ENCODE assay signal across 13 cellular contexts in genomic region chr20:17646209-17646717, GRCh38. TPM values are rescaled to one million over a fixed set of nuclear protein-coding genes. Genes with fewer than 3 reads are reported as not detected.
DNase-seq lines count a peak whose midpoint lies in the region; ATAC-seq, FAIRE-seq and TF ChIP-seq lines count a peak whose summit lies in the region.
"Had no signal": no experiment of that assay in that cellular context is flagged by ENCODE, and none has a peak within 500 bp of the region (broad histone marks: within the 10 kb centered on the region; RNA-seq: fewer than 3 reads in every experiment).

No MANE protein-coding gene starts in this region.

- H3K9me3 ChIP-seq in BLaER1 treated with 17β-estradiol and CSF1 and Interleukin-3, amounts not matched to agents 10 nM and 100 nM (replicated peaks in 1 of 11): no peaks in the 10 kb centered on the region
- H3K9me3 ChIP-seq in neuronal stem cell (replicated peaks in 1 of 2; ENCODE audit: control insufficient read depth in 2 of 2, insufficient read depth in 1 of 2, low read depth in 1 of 2, low read length in 2 of 2) (no peaks in the 10 kb centered on the region), MG63 (no peaks in the 10 kb centered on the region)

- H2BK15ac ChIP-seq in neuronal stem cell (ENCODE audit: low read length): no peak overlapping the region

- no peak overlapping the region for H2AK5ac ChIP-seq in neuronal stem cell (ENCODE audit: low read depth, low read length)

- FAIRE-seq in GM12891 (lab: Jason Lieb, UNC): no peak
- FAIRE-seq: bronchial epithelial cell had no signal

- H4K91ac ChIP-seq in neuronal stem cell (ENCODE audit: low read depth, low read length, poor library complexity): no peak overlapping the region

- H3K4ac ChIP-seq in neuronal stem cell (ENCODE audit: low read length): no peak overlapping the region

- no peak overlapping the region for H3K23ac ChIP-seq in neuronal stem cell (ENCODE audit: low read depth, low read length, poor library complexity)

- peak; percentile 92 for DNase-seq in NCI-H1092 treated with DMSO at 0.1 percent for 48 hours (lab: John Stamatoyannopoulos, UW)
- peak; percentile 25 for DNase-seq in chondrocyte (ENCODE audit: low spot score)
- DNase-seq in neuronal stem cell (ENCODE audit: low spot score): no peak
- DNase-seq in GM12891 (ENCODE audit: insufficient read length, low spot score): no peak
- DNase-seq in NCI-H748 treated with DMSO at 0.1 percent for 48 hours (lab: John Stamatoyannopoulos, UW): no peak
- DNase-seq in foreskin keratinocyte: no peak
- DNase-seq in MG63: no peak
- DNase-seq: C1 segment of cervical spinal cord, islet precursor cell had no signal

- peaks cover 84 to 100% (median 100%) of the 10 kb centered on the region in 10 experiments for H3K4me1 ChIP-seq in BLaER1 treated with 17β-estradiol and CSF1 and Interleukin-3, amounts not matched to agents 10 nM and 100 nM
- H3K4me1 ChIP-seq in neuronal stem cell (ENCODE audit: control insufficient read depth in 2 of 2, insufficient read depth in 1 of 2, low read depth in 1 of 2, low read length in 2 of 2) (peaks cover 21 to 27% of the 10 kb centered on the region in 2 donors), foreskin keratinocyte (no peaks in the 10 kb centered on the region)

- H3K18ac ChIP-seq in neuronal stem cell (ENCODE audit: low read length): peak overlapping the region; percentile 34

- H3K79me1 ChIP-seq in neuronal stem cell (ENCODE audit: low read depth, low read length): peaks cover 3% of the 10 kb centered on the region

- peaks cover 3% of the 10 kb centered on the region for H3K36me3 Mint-ChIP-seq in chondrocyte (ENCODE audit: low read depth)
- H3K36me3 Mint-ChIP-seq: natural killer cell treated with Interleukin-12 subunit alpha and Interleukin-12 subunit beta and Interleukin-15 and Interleukin-18, amount 100 ng/mL, for 72 hours had no signal

- H3K9ac ChIP-seq in BLaER1 treated with 17β-estradiol and CSF1 and Interleukin-3, amounts not matched to agents 10 nM and 100 nM: peak overlapping the region in 9 of 11 experiments; percentile 1 to 85 (median 76); a peak in 17 of 22 replicates
- no peak overlapping the region for H3K9ac ChIP-seq in neuronal stem cell (ENCODE audit: low read depth, low read length, poor library complexity)

- H3K4me1 Mint-ChIP-seq in chondrocyte (ENCODE audit: low read depth): peaks cover 87% of the 10 kb centered on the region

- H2AFZ ChIP-seq in neuronal stem cell (ENCODE audit: low read length): no peak overlapping the region

- no peak overlapping the region for H3K4me3 Mint-ChIP-seq in chondrocyte (ENCODE audit: unreplicated experiment)

- H2BK5ac ChIP-seq in neuronal stem cell (ENCODE audit: low read length): no peak overlapping the region

- no peaks in the 10 kb centered on the region for H3K27me3 ChIP-seq in BLaER1 treated with 17β-estradiol and CSF1 and Interleukin-3, amounts not matched to agents 10 nM and 100 nM
- H3K27me3 ChIP-seq in neuronal stem cell (ENCODE audit: control insufficient read depth in 3 of 3, insufficient read depth in 3 of 3, low read depth in 1 of 3, low read length in 3 of 3): no peaks in the 10 kb centered on the region
- no peaks in the 10 kb centered on the region for H3K27me3 ChIP-seq in foreskin keratinocyte
- H3K27me3 ChIP-seq in MG63: no peaks in the 10 kb centered on the region

- no peak overlapping the region for H2BK120ac ChIP-seq in neuronal stem cell (ENCODE audit: low read depth, low read length)

- no peaks in the 10 kb centered on the region for H3K27me3 Mint-ChIP-seq in chondrocyte (ENCODE audit: low read depth)
- H3K27me3 Mint-ChIP-seq: natural killer cell treated with Interleukin-12 subunit alpha and Interleukin-12 subunit beta and Interleukin-15 and Interleukin-18, amount 100 ng/mL, for 72 hours had no signal

- H3K4me3 ChIP-seq in BLaER1 treated with 17β-estradiol and CSF1 and Interleukin-3, amounts not matched to agents 10 nM and 100 nM: no peak overlapping the region
- H3K4me3 ChIP-seq in neuronal stem cell (ENCODE audit: low read length in 2 of 2) (no peak overlapping the region), MG63 (no peak overlapping the region)

- H3K36me3 ChIP-seq in BLaER1 treated with 17β-estradiol and CSF1 and Interleukin-3, amounts not matched to agents 10 nM and 100 nM: peaks cover 10 to 20% (median 17%) of the 10 kb centered on the region in 11 experiments; a peak in 21 of 22 replicates
- H3K36me3 ChIP-seq in neuronal stem cell (replicated peaks in 1 of 2; ENCODE audit: control insufficient read depth in 2 of 2, insufficient read depth in 2 of 2, low read length in 2 of 2): peaks cover 0 to 3% of the 10 kb centered on the region in 2 donors
- H3K36me3 ChIP-seq in MG63: peaks cover 9% of the 10 kb centered on the region

- no peak overlapping the region for H4K8ac ChIP-seq in neuronal stem cell (ENCODE audit: low read depth, low read length)

- no peak for TF ChIP-seq POLR2A in GM12891 (IDR thresholded peaks at IDR 0.05; ENCODE audit: low read depth, low read length)

- TF ChIP-seq CTCF in chondrocyte (IDR thresholded peaks at IDR 0.05): no peak
- TF ChIP-seq CTCF in foreskin keratinocyte (conservative IDR thresholded peaks at IDR 0.05): no peak

- peaks cover 0 to 99% (median 40%) of the 10 kb centered on the region in 11 experiments; a peak in 17 of 22 replicates for H4K20me1 ChIP-seq in BLaER1 treated with 17β-estradiol and CSF1 and Interleukin-3, amounts not matched to agents 10 nM and 100 nM

- H2BK12ac ChIP-seq in neuronal stem cell (ENCODE audit: low read length): no peak overlapping the region

- no peaks in the 10 kb centered on the region for H3K9me3 Mint-ChIP-seq in chondrocyte (ENCODE audit: low read depth)
- H3K9me3 Mint-ChIP-seq: natural killer cell treated with Interleukin-12 subunit alpha and Interleukin-12 subunit beta and Interleukin-15 and Interleukin-18, amount 100 ng/mL, for 72 hours had no signal

- H3K14ac ChIP-seq in neuronal stem cell (ENCODE audit: low read length): no peak overlapping the region

- WGBS in neuronal stem cell (ENCODE audit: extremely low coverage in 2 of 2, insufficient read length in 2 of 2, insufficient replicate concordance in 1 of 2), 2 donors: no CpG with 5 or more reads among the region's 12 CpGs

- no peak for ATAC-seq in foreskin keratinocyte
- ATAC-seq: esophagus mucosa had no signal

- H3K27ac ChIP-seq in BLaER1 treated with 17β-estradiol and CSF1 and Interleukin-3, amounts not matched to agents 10 nM and 100 nM: peak overlapping the region in 8 of 11 experiments; percentile 83 to 97 (median 93); a peak in 17 of 22 replicates
- H3K27ac ChIP-seq in neuronal stem cell (replicated peaks; ENCODE audit: low read length) (no peak overlapping the region), foreskin keratinocyte (no peak overlapping the region)

- H3K27ac Mint-ChIP-seq in chondrocyte (ENCODE audit: unreplicated experiment): peak overlapping the region; percentile 75

- peak overlapping the region; percentile 73 to 94 (median 85) for H3K4me2 ChIP-seq in BLaER1 treated with 17β-estradiol and CSF1 and Interleukin-3, amounts not matched to agents 10 nM and 100 nM
- no peak overlapping the region for H3K4me2 ChIP-seq in neuronal stem cell (ENCODE audit: insufficient read depth, low read length, poor library complexity, severe bottlenecking)

TF ChIP-seq in GM12891, 5 proteins besides CTCF, POLR2A, EP300 and RAD21:
- TF ChIP-seq TAF1 (IDR thresholded peaks at IDR 0.05; ENCODE audit: low read depth, low read length) (no peak), PAX5 (IDR thresholded peaks at IDR 0.05; ENCODE audit: insufficient read depth, low read length, severe bottlenecking) (no peak), SPI1 (IDR thresholded peaks at IDR 0.05; ENCODE audit: low read depth, low read length) (no peak), POLR2AphosphoS5 (IDR thresholded peaks at IDR 0.05; ENCODE audit: low read depth, low read length) (no peak), POU2F2 (IDR thresholded peaks at IDR 0.05; ENCODE audit: low read depth, low read length) (no peak)

RNA-seq across cellular contexts. Expression of gene RRBP1, which starts 35.8 kb away (rescaled TPM):
- 459 to 621 TPM (median 460 TPM) in 3 replicates for total RNA-seq in chondrocyte
- polyA plus RNA-seq in neuronal stem cell (2013, experiment 1 of 2): 22.3 TPM
- polyA plus RNA-seq in neuronal stem cell (2013, experiment 2 of 2): 23.5 TPM
- 32.6 TPM for polyA plus RNA-seq in GM12891 (2012; ENCODE audit: low read depth, missing spikeins)
- 107 and 109 TPM in 2 replicates for total RNA-seq in foreskin keratinocyte
- 51.9 and 56.6 TPM in 2 replicates for polyA plus RNA-seq in foreskin keratinocyte
- total RNA-seq in MG63 (2014; rRNA removed; shearing (Covaris generic); ENCODE audit: low replicate concordance): 65.2 and 83.3 TPM in 2 replicates

RNA-seq across cellular contexts. Expression of gene BANF2, which starts 53.5 kb away (rescaled TPM):
- not detected in 3 replicates for total RNA-seq in chondrocyte
- not detected for polyA plus RNA-seq in neuronal stem cell (2013, experiment 1 of 2)
- polyA plus RNA-seq in neuronal stem cell (2013, experiment 2 of 2): not detected
- polyA plus RNA-seq in GM12891 (2012; ENCODE audit: low read depth, missing spikeins): not detected
- not detected in 2 replicates for total RNA-seq in foreskin keratinocyte
- not detected in 2 replicates for polyA plus RNA-seq in foreskin keratinocyte
- total RNA-seq in MG63 (2014; rRNA removed; shearing (Covaris generic); ENCODE audit: low replicate concordance): not detected in 2 replicates
- total RNA-seq: bronchial epithelial cell; esophagus mucosa; natural killer cell treated with Interleukin-12 subunit alpha and Interleukin-12 subunit beta and Interleukin-15 and Interleukin-18, amount 100 ng/mL, for 72 hours had no signal

Comparison
In these comparisons a context has a peak if more than half of its experiments do, and no peak if none do; other contexts are left out.
1. H3K27ac ChIP-seq: peak in BLaER1 treated with 17β-estradiol and CSF1 and Interleukin-3, amounts not matched to agents 10 nM and 100 nM (8 of 11); none in neuronal stem cell (single experiment) and foreskin keratinocyte (single experiment).
2. DNase-seq: peak in NCI-H1092 treated with DMSO at 0.1 percent for 48 hours (single experiment) and chondrocyte (single experiment); none in neuronal stem cell (single experiment), GM12891 (single experiment), NCI-H748 treated with DMSO at 0.1 percent for 48 hours (single experiment), foreskin keratinocyte (0 of 2) and MG63 (single experiment).